In genomic region chr2:95022309-95023221, GRCh38 we compare ENCODE assay signal across 8 cellular contexts. TPM values are rescaled to one million over a fixed set of nuclear protein-coding genes. Genes with fewer than 3 reads are reported as not detected.
DNase-seq lines count a peak whose midpoint lies in the region; ATAC-seq, FAIRE-seq and TF ChIP-seq lines count a peak whose summit lies in the region.

No MANE protein-coding gene starts in this region.

- peaks cover 0 to 6% (median 0%) of the 10 kb centered on the region in 7 donors for H3K9me3 Mint-ChIP-seq in CD14-positive monocyte

- TF ChIP-seq CTCF in CD14-positive monocyte (IDR thresholded peaks at IDR 0.05) (peak; percentile 89), coronary artery (IDR thresholded peaks at IDR 0.05) (peak; percentile 71), lung (IDR thresholded peaks at IDR 0.05; ENCODE audit: control extremely low read depth, extremely low read depth) (peak; percentile 75)

- peaks cover 0 to 4% of the 10 kb centered on the region in 2 donors for H3K4me1 ChIP-seq in lung (ENCODE audit: control insufficient read depth in 2 of 2, insufficient read depth in 2 of 2, low read length in 2 of 2)

- H3K4me3 ChIP-seq in coronary artery = no peak overlapping the region
- no peak overlapping the region for H3K4me3 ChIP-seq in lung

- H3K27me3 Mint-ChIP-seq in CD14-positive monocyte (ENCODE audit: low read depth in 3 of 3) = peaks cover 42 to 54% (median 49%) of the 10 kb centered on the region in 3 donors

- H3K27ac ChIP-seq in coronary artery (no peak overlapping the region), lung (ENCODE audit: low read depth in 1 of 2, low read length in 1 of 2) (no peak overlapping the region)

- WGBS in lung, 2 donors = 20 to 21% methylated on average over 15 of the region's 15 CpGs

- H3K36me3 Mint-ChIP-seq in CD14-positive monocyte = no peaks in the 10 kb centered on the region

- no peak overlapping the region for H3K27ac Mint-ChIP-seq in CD14-positive monocyte

- intact Hi-C loops in CD14-positive monocyte (cut with micrococcal nuclease) = no loop called here

- no peak for FAIRE-seq in GM19239 (lab: Jason Lieb, UNC)

- peaks cover 0 to 3% of the 10 kb centered on the region in 2 donors for H3K9me3 ChIP-seq in lung (ENCODE audit: control insufficient read depth in 2 of 2, insufficient read depth in 1 of 2, low read length in 1 of 2)

- peaks cover 8% of the 10 kb centered on the region for H3K4me1 Mint-ChIP-seq in CD14-positive monocyte

- no peaks in the 10 kb centered on the region for H3K36me3 ChIP-seq in lung (ENCODE audit: control insufficient read depth in 2 of 2, insufficient read depth in 2 of 2, low read length in 2 of 2)

- H3K4me3 Mint-ChIP-seq in CD14-positive monocyte = peak overlapping the region in 1 of 2 donors; percentile 18

- peaks cover 4% of the 10 kb centered on the region for H3K27me3 ChIP-seq in lung (ENCODE audit: control insufficient read depth, insufficient read depth)

- DNase-seq in CD14-positive monocyte (ENCODE audit: low spot score) (no peak), GM19239 (ENCODE audit: insufficient read length, low spot score) (peak; percentile 85), NCI-H524 (lab: John Stamatoyannopoulos, UW) (peak; percentile 32 to 82), coronary artery (ENCODE audit: low spot score) (no peak), lung (ENCODE audit: low spot score) (peak; percentile 76)
- DNase-seq in activated CD4-positive, alpha-beta T cell treated with anti-CD3 and anti-CD28 coated beads, Interleukin-2, amount 50 U/mL, for 1 hour = peak; percentile 87
- peak; percentile 69 to 84 for DNase-seq in stimulated activated CD8-positive, alpha-beta memory T cell treated with anti-CD3 and anti-CD28 coated beads, Interleukin-2, amount 100 ng/mL, for 48 hours (ENCODE audit: low read depth in 2 of 2)

- ATAC-seq in HG03280 (IDR thresholded peaks at IDR 0.05; ENCODE audit: unreplicated experiment) (peak; percentile 90), lung (ENCODE audit: insufficient read depth, low FRiP score) (peak; percentile 71)

RNA-seq across cellular contexts. Expression of gene MAL, which starts 2.9 kb away (rescaled TPM):
- under 1 TPM; 0.39 to 0.48 TPM for polyA plus RNA-seq in CD14-positive monocyte
- 10 to 100 TPM in 1 of 2 donors, 1 to 10 TPM in 1; 1.3 to 19.0 TPM for total RNA-seq in lung
- polyA plus RNA-seq in lung = 10 to 100 TPM in 1 of 2 donors, 1 to 10 TPM in 1; 8.7 to 12.3 TPM

Comparison
In these comparisons a context has a peak if more than half of its experiments do, and no peak if none do; other contexts are left out.
1. DNase-seq: peak in GM19239 (single experiment), NCI-H524 (2 of 2), activated CD4-positive, alpha-beta T cell treated with anti-CD3 and anti-CD28 coated beads, Interleukin-2, amount 50 U/mL, for 1 hour (single experiment), lung (single experiment) and stimulated activated CD8-positive, alpha-beta memory T cell treated with anti-CD3 and anti-CD28 coated beads, Interleukin-2, amount 100 ng/mL, for 48 hours (2 of 2); none in CD14-positive monocyte (single experiment) and coronary artery (single experiment).
2. RNA of gene MAL, which starts 2.9 kb away (polyA plus RNA-seq): 8.7 to 12.3 TPM in lung; 0.39 to 0.48 TPM in CD14-positive monocyte; every median in the first group is over 4 times any median in the second.
3. Peak in every context shown above with its lines, with median percentiles within 50 percentile points of each other: CTCF ChIP-seq.